8 cellular contexts compared by ENCODE assay signal in the genomic region with DNA sequence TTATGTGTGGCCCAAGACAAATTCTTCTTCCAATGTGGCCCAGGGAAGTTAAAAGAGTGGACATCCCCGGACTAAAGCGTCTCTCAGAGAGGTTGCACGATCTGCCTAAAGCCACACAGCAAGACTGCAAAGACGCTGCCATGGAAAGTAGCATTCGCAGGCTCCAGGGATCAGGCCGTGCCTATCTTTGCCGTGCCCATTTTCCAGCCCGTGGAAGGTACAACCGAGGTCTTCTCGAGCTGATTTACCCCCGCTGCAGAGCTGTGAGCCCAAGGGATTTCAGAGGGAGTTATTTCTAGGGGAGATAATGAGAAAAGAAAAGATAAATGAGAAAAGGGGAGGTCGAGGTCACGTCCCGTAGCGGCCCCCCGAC. TPM values are rescaled to one million over a fixed set of nuclear protein-coding genes. Genes with fewer than 3 reads are reported as not detected.
DNase-seq lines count a peak whose midpoint lies in the region; ATAC-seq and TF ChIP-seq lines count a peak whose summit lies in the region.
"Had no signal": no experiment of that assay in that cellular context is flagged by ENCODE, and none has a peak within 500 bp of the region (broad histone marks: within the 10 kb centered on the region; RNA-seq: fewer than 3 reads in every experiment).

No MANE protein-coding gene starts in this region.

- CTCF ChIA-PET in activated CD8-positive, alpha-beta T cell treated with anti-CD3 and anti-CD28 coated beads, Interleukin-2, amount 10 ng/mL, durations not matched to agents 7 days and 5 days (lab: Charles Lee): interaction anchor here (0.6 to 2.2 kb wide), 30 partner anchors 11 to 292 kb away, joined by 3 to 19 read pairs (median 5); a partner anchor contains a TSS

- no peak for TF ChIP-seq CTCF in HFFc6 (IDR thresholded peaks at IDR 0.05)

- H3K27me3 Mint-ChIP-seq in HFFc6 (ENCODE audit: insufficient read depth): peaks cover 5% of the 10 kb centered on the region
- H3K27me3 Mint-ChIP-seq in activated CD8-positive, alpha-beta T cell treated with anti-CD3 and anti-CD28 coated beads, Interleukin-2, amount 10 ng/mL, durations not matched to agents 7 days and 5 days (ENCODE audit: low read depth): no peaks in the 10 kb centered on the region

- H3K4me3 ChIP-seq in iPS-11a (ENCODE audit: low read depth, low read length): peak overlapping the region; percentile 38

- no peak for DNase-seq in HFFc6
- DNase-seq in activated CD8-positive, alpha-beta T cell treated with anti-CD3 and anti-CD28 coated beads, Interleukin-2, amount 10 ng/mL, durations not matched to agents 7 days and 5 days: no peak
- DNase-seq in stimulated activated effector memory CD8-positive, alpha-beta T cell treated with anti-CD3 and anti-CD28 coated beads, Interleukin-12 subunit alpha, Interleukin-12 subunit beta, amount 100 ng/mL, for 72 hours (ENCODE audit: low spot score in 2 of 2): no peak
- DNase-seq in activated effector memory CD4-positive, alpha-beta T cell treated with Interleukin-2 at 50 U/mL for 16 hours: no peak
- DNase-seq in NCI-H69 (lab: John Stamatoyannopoulos, UW): no peak
- DNase-seq in occipital lobe (lab: John Stamatoyannopoulos, UW): no peak

- POLR2A ChIA-PET in activated CD8-positive, alpha-beta T cell treated with anti-CD3 and anti-CD28 coated beads, Interleukin-2, amount 10 ng/mL, durations not matched to agents 7 days and 5 days (lab: Charles Lee): no interaction called here

- H3K27ac Mint-ChIP-seq in HFFc6: peak overlapping the region; percentile 33; the same call in 1 of the 2 replicates
- H3K27ac Mint-ChIP-seq in activated CD8-positive, alpha-beta T cell treated with anti-CD3 and anti-CD28 coated beads, Interleukin-2, amount 10 ng/mL, durations not matched to agents 7 days and 5 days: no peak overlapping the region
- peak overlapping the region; percentile 88 for H3K27ac Mint-ChIP-seq in stimulated activated effector memory CD8-positive, alpha-beta T cell treated with anti-CD3 and anti-CD28 coated beads, Interleukin-12 subunit alpha, Interleukin-12 subunit beta, amount 100 ng/mL, for 72 hours

- no peak for ATAC-seq in activated CD8-positive, alpha-beta T cell treated with anti-CD3 and anti-CD28 coated beads, Interleukin-2, amount 10 ng/mL, durations not matched to agents 7 days and 5 days
- no peak for ATAC-seq in stimulated activated effector memory CD8-positive, alpha-beta T cell treated with anti-CD3 and anti-CD28 coated beads, Interleukin-12 subunit alpha, Interleukin-12 subunit beta, amount 100 ng/mL, for 72 hours

- peak overlapping the region; percentile 86 for H3K4me3 Mint-ChIP-seq in HFFc6
- H3K4me3 Mint-ChIP-seq in activated CD8-positive, alpha-beta T cell treated with anti-CD3 and anti-CD28 coated beads, Interleukin-2, amount 10 ng/mL, durations not matched to agents 7 days and 5 days: peak overlapping the region; percentile 84
- H3K4me3 Mint-ChIP-seq in stimulated activated effector memory CD8-positive, alpha-beta T cell treated with anti-CD3 and anti-CD28 coated beads, Interleukin-12 subunit alpha, Interleukin-12 subunit beta, amount 100 ng/mL, for 72 hours: peak overlapping the region; percentile 82

- peaks cover 16% of the 10 kb centered on the region; the same call in 1 of the 2 replicates for H3K4me1 Mint-ChIP-seq in HFFc6 (ENCODE audit: low read depth)
- peaks cover 14% of the 10 kb centered on the region for H3K4me1 Mint-ChIP-seq in activated CD8-positive, alpha-beta T cell treated with anti-CD3 and anti-CD28 coated beads, Interleukin-2, amount 10 ng/mL, durations not matched to agents 7 days and 5 days (ENCODE audit: low read depth)
- peaks cover 11% of the 10 kb centered on the region for H3K4me1 Mint-ChIP-seq in stimulated activated effector memory CD8-positive, alpha-beta T cell treated with anti-CD3 and anti-CD28 coated beads, Interleukin-12 subunit alpha, Interleukin-12 subunit beta, amount 100 ng/mL, for 72 hours

- H3K36me3 Mint-ChIP-seq in HFFc6 (ENCODE audit: low read depth): no peaks in the 10 kb centered on the region
- H3K36me3 Mint-ChIP-seq in activated CD8-positive, alpha-beta T cell treated with anti-CD3 and anti-CD28 coated beads, Interleukin-2, amount 10 ng/mL, durations not matched to agents 7 days and 5 days (ENCODE audit: low read depth): no peaks in the 10 kb centered on the region
- peaks cover 14% of the 10 kb centered on the region for H3K36me3 Mint-ChIP-seq in stimulated activated effector memory CD8-positive, alpha-beta T cell treated with anti-CD3 and anti-CD28 coated beads, Interleukin-12 subunit alpha, Interleukin-12 subunit beta, amount 100 ng/mL, for 72 hours

- H3K9me3 Mint-ChIP-seq in HFFc6: no peaks in the 10 kb centered on the region
- no peaks in the 10 kb centered on the region for H3K9me3 Mint-ChIP-seq in activated CD8-positive, alpha-beta T cell treated with anti-CD3 and anti-CD28 coated beads, Interleukin-2, amount 10 ng/mL, durations not matched to agents 7 days and 5 days (ENCODE audit: insufficient read depth)
- no peaks in the 10 kb centered on the region for H3K9me3 Mint-ChIP-seq in stimulated activated effector memory CD8-positive, alpha-beta T cell treated with anti-CD3 and anti-CD28 coated beads, Interleukin-12 subunit alpha, Interleukin-12 subunit beta, amount 100 ng/mL, for 72 hours

RNA-seq across cellular contexts. Expression of a gene that starts 1.0 kb away (rescaled TPM):
- under 1 TPM; 0.50 to 0.99 (median 0.86) TPM for total RNA-seq in HFFc6 (2021; fragmentation: NEBNext Ultra II Directional; extraction: Animal tissue kit (Norgen Biotek cat#: 25700))
- under 1 TPM in 1 of 2 experiments, not detected in 1; 0.23 TPM for total RNA-seq in activated CD8-positive, alpha-beta T cell treated with anti-CD3 and anti-CD28 coated beads, Interleukin-2, amount 10 ng/mL, durations not matched to agents 7 days and 5 days
- total RNA-seq in occipital lobe: 47.9 TPM

RNA-seq across cellular contexts. Expression of a gene that starts 3.7 kb away (rescaled TPM):
- 10 to 100 TPM; 50.6 to 54.5 (median 51.7) TPM for total RNA-seq in HFFc6 (2021; fragmentation: NEBNext Ultra II Directional; extraction: Animal tissue kit (Norgen Biotek cat#: 25700))
- total RNA-seq in activated CD8-positive, alpha-beta T cell treated with anti-CD3 and anti-CD28 coated beads, Interleukin-2, amount 10 ng/mL, durations not matched to agents 7 days and 5 days: 100 to 1,000 TPM; 129 to 132 TPM
- total RNA-seq in occipital lobe: 9.7 TPM

RNA-seq across cellular contexts. Expression of a gene that starts 18.7 kb away (rescaled TPM):
- 1 to 10 TPM in 3 of 6 experiments, under 1 TPM in 3; 0.66 to 1.6 (median 1.0) TPM for total RNA-seq in HFFc6 (2021; fragmentation: NEBNext Ultra II Directional; extraction: Animal tissue kit (Norgen Biotek cat#: 25700))
- 1 to 10 TPM; 2.7 to 3.6 TPM for total RNA-seq in activated CD8-positive, alpha-beta T cell treated with anti-CD3 and anti-CD28 coated beads, Interleukin-2, amount 10 ng/mL, durations not matched to agents 7 days and 5 days
- total RNA-seq in occipital lobe: not detected
- total RNA-seq: left lobe of liver had no signal

RNA-seq across cellular contexts. Expression of a gene that starts 46.4 kb away (rescaled TPM):
- 10 to 100 TPM; 22.9 to 33.6 (median 26.5) TPM for total RNA-seq in HFFc6 (2021; fragmentation: NEBNext Ultra II Directional; extraction: Animal tissue kit (Norgen Biotek cat#: 25700))
- total RNA-seq in activated CD8-positive, alpha-beta T cell treated with anti-CD3 and anti-CD28 coated beads, Interleukin-2, amount 10 ng/mL, durations not matched to agents 7 days and 5 days: 10 to 100 TPM; 84.0 to 90.1 TPM
- total RNA-seq in occipital lobe: 5.1 TPM

RNA-seq across cellular contexts. Expression of a gene that starts 53.1 kb away (rescaled TPM):
- total RNA-seq in HFFc6 (2021; fragmentation: NEBNext Ultra II Directional; extraction: Animal tissue kit (Norgen Biotek cat#: 25700)): 10 to 100 TPM; 38.7 to 42.9 (median 41.2) TPM
- 10 to 100 TPM; 40.4 to 45.4 TPM for total RNA-seq in activated CD8-positive, alpha-beta T cell treated with anti-CD3 and anti-CD28 coated beads, Interleukin-2, amount 10 ng/mL, durations not matched to agents 7 days and 5 days
- 25.3 TPM for total RNA-seq in occipital lobe

Comparison
In these comparisons a context has a peak if more than half of its experiments do, and no peak if none do; other contexts are left out.
1. RNA of a gene that starts 1.0 kb away (total RNA-seq): 47.9 TPM in occipital lobe (single experiment); 0.50 to 0.99 TPM in HFFc6 and 0.23 TPM in activated CD8-positive, alpha-beta T cell treated with anti-CD3 and anti-CD28 coated beads, Interleukin-2, amount 10 ng/mL, durations not matched to agents 7 days and 5 days; every median in the first group is over 10 times any median in the second.
2. Peak in every context shown above with its lines, with median percentiles within 50 percentile points of each other: H3K4me3 Mint-ChIP-seq.